ENCODE assay signal across 13 cellular contexts in genomic region chr3:135240426-135240825, GRCh38.
DNase-seq lines count a peak whose midpoint lies in the region; ATAC-seq and TF ChIP-seq lines count a peak whose summit lies in the region.
"Had no signal": no experiment of that assay in that cellular context is flagged by ENCODE, and none has a peak within 500 bp of the region (broad histone marks: within the 10 kb centered on the region; RNA-seq: fewer than 3 reads in every experiment).

No MANE protein-coding gene starts in this region.

- DNase-seq in NCI-H1930 (lab: John Stamatoyannopoulos, UW), result peak; percentile 11 to 31
- peak; percentile 5 for DNase-seq in kidney tubule cell (ENCODE audit: low spot score)
- DNase-seq in immature natural killer cell, result no peak
- DNase-seq in H4 (ENCODE audit: low spot score), result no peak
- no peak for DNase-seq in RPMI8226
- DNase-seq in posterior vena cava (ENCODE audit: low spot score), result no peak
- DNase-seq: activated CD4-positive, alpha-beta T cell treated with anti-CD3 and anti-CD28 coated beads, Interleukin-2, amount 50 U/mL, for 4 hours; activated naive CD4-positive, alpha-beta T cell treated with Interleukin-2 at 50 U/mL for 16 hours; NCI-H1048 had no signal

- TF ChIP-seq CTCF in GM12872 (IDR thresholded peaks at IDR 0.05; ENCODE audit: insufficient read depth, low read depth, low read length), result peak; percentile 38; the same call in 2 of the 3 replicates

- ATAC-seq in GM21825 (IDR thresholded peaks at IDR 0.05; ENCODE audit: unreplicated experiment), result peak; percentile 70
- ATAC-seq: stimulated activated effector memory CD8-positive, alpha-beta T cell treated with anti-CD3 and anti-CD28 coated beads, Interleukin-12 subunit alpha, Interleukin-12 subunit beta, amount 100 ng/mL, for 72 hours had no signal

- H3K27ac Mint-ChIP-seq in immature natural killer cell, result no peak overlapping the region
- H3K27ac Mint-ChIP-seq: nephron; stimulated activated effector memory CD8-positive, alpha-beta T cell treated with anti-CD3 and anti-CD28 coated beads, Interleukin-12 subunit alpha, Interleukin-12 subunit beta, amount 100 ng/mL, for 72 hours had no signal

- no peaks in the 10 kb centered on the region for H3K36me3 Mint-ChIP-seq in immature natural killer cell
- H3K36me3 Mint-ChIP-seq: stimulated activated effector memory CD8-positive, alpha-beta T cell treated with anti-CD3 and anti-CD28 coated beads, Interleukin-12 subunit alpha, Interleukin-12 subunit beta, amount 100 ng/mL, for 72 hours had no signal

- H3K4me1 Mint-ChIP-seq in immature natural killer cell, result no peaks in the 10 kb centered on the region
- H3K4me1 Mint-ChIP-seq: stimulated activated effector memory CD8-positive, alpha-beta T cell treated with anti-CD3 and anti-CD28 coated beads, Interleukin-12 subunit alpha, Interleukin-12 subunit beta, amount 100 ng/mL, for 72 hours had no signal

- H3K9me3 Mint-ChIP-seq in immature natural killer cell, result peaks cover 0 to 2% (median 0%) of the 10 kb centered on the region in 6 donors
- H3K9me3 Mint-ChIP-seq: nephron had no signal

- intact Hi-C loops in posterior vena cava (cut with DNase I), result no loop called here

- no peak overlapping the region for H3K4me3 Mint-ChIP-seq in immature natural killer cell
- H3K4me3 Mint-ChIP-seq: nephron; stimulated activated effector memory CD8-positive, alpha-beta T cell treated with anti-CD3 and anti-CD28 coated beads, Interleukin-12 subunit alpha, Interleukin-12 subunit beta, amount 100 ng/mL, for 72 hours had no signal

- peaks cover 0 to 4% (median 2%) of the 10 kb centered on the region in 3 donors for H3K27me3 Mint-ChIP-seq in immature natural killer cell (ENCODE audit: low read depth in 3 of 3)

Comparison
In these comparisons a context has a peak if more than half of its experiments do, and no peak if none do; other contexts are left out.
1. DNase-seq: peak in NCI-H1930 (2 of 2) and kidney tubule cell (single experiment); none in immature natural killer cell (0 of 3), H4 (single experiment), RPMI8226 (single experiment) and posterior vena cava (single experiment).